14 cellular contexts compared by ENCODE assay signal in genomic region chr2:60872510-60872928, GRCh38. TPM values are rescaled to one million over a fixed set of nuclear protein-coding genes. Genes with fewer than 3 reads are reported as not detected.
DNase-seq lines count a peak whose midpoint lies in the region; ATAC-seq and TF ChIP-seq lines count a peak whose summit lies in the region.
"Had no signal": no experiment of that assay in that cellular context is flagged by ENCODE, and none has a peak within 500 bp of the region (broad histone marks: within the 10 kb centered on the region; RNA-seq: fewer than 3 reads in every experiment).

No MANE protein-coding gene starts in this region.

- no peak overlapping the region for H3K27ac Mint-ChIP-seq in central memory CD8-positive, alpha-beta T cell (ENCODE audit: low read depth)

- H3K4me3 Mint-ChIP-seq in central memory CD8-positive, alpha-beta T cell, result no peak overlapping the region

- H3K27me3 ChIP-seq in thyroid gland (no peaks in the 10 kb centered on the region), gastrocnemius medialis (no peaks in the 10 kb centered on the region)
- H3K27me3 ChIP-seq: neutrophil, suprapubic skin had no signal

- H3K36me3 ChIP-seq in thyroid gland, result no peaks in the 10 kb centered on the region
- H3K36me3 ChIP-seq in gastrocnemius medialis, result no peaks in the 10 kb centered on the region
- H3K36me3 ChIP-seq: neutrophil, suprapubic skin had no signal

- H3K9me3 Mint-ChIP-seq in central memory CD8-positive, alpha-beta T cell, result peaks cover 6% of the 10 kb centered on the region

- no peaks in the 10 kb centered on the region for H3K4me1 ChIP-seq in thyroid gland
- no peaks in the 10 kb centered on the region for H3K4me1 ChIP-seq in gastrocnemius medialis

- TF ChIP-seq CTCF in thyroid gland (IDR thresholded peaks at IDR 0.05), result no peak
- no peak for TF ChIP-seq CTCF in gastrocnemius medialis (IDR thresholded peaks at IDR 0.05 in 4 of 5, conservative IDR thresholded peaks at IDR 0.05 in 1 of 5)

- H3K27me3 Mint-ChIP-seq in central memory CD8-positive, alpha-beta T cell, result no peaks in the 10 kb centered on the region

- H3K9me3 ChIP-seq in thyroid gland (no peaks in the 10 kb centered on the region), gastrocnemius medialis (no peaks in the 10 kb centered on the region)
- H3K9me3 ChIP-seq: neutrophil, suprapubic skin had no signal

- H3K4me3 ChIP-seq in thyroid gland (replicated peaks in 1 of 3), result no peak overlapping the region
- H3K4me3 ChIP-seq in gastrocnemius medialis, result no peak overlapping the region
- H3K4me3 ChIP-seq: suprapubic skin had no signal

- TF ChIP-seq POLR2A in thyroid gland (IDR thresholded peaks at IDR 0.05) (no peak), gastrocnemius medialis (IDR thresholded peaks at IDR 0.05) (no peak)

- WGBS in thyroid gland, 2 donors, result 72% methylated on average over 3 of the region's 3 CpGs

- peaks cover 11% of the 10 kb centered on the region for H3K4me1 Mint-ChIP-seq in central memory CD8-positive, alpha-beta T cell

- in situ Hi-C loops in gastrocnemius medialis (cut with MboI; ENCODE audit: low sequenced_read_pairs in 4 of 4), result no loop called here

- ATAC-seq in GM21576 (IDR thresholded peaks at IDR 0.05; ENCODE audit: unreplicated experiment) (peak; percentile 50), HG03378 (IDR thresholded peaks at IDR 0.05; ENCODE audit: unreplicated experiment) (peak; percentile 35), gastrocnemius medialis (no peak), HG03025 (IDR thresholded peaks at IDR 0.05; ENCODE audit: low FRiP score, unreplicated experiment) (no peak)
- peak; percentile 16 for ATAC-seq in central memory CD8-positive, alpha-beta T cell (replicated peaks; ENCODE audit: extremely low read depth, poor library complexity, severe bottlenecking)

- intact Hi-C loops in thyroid gland (cut with DNase I), result no loop called here
- intact Hi-C loops in gastrocnemius medialis (cut with DNase I; ENCODE audit: low total_unique reads), result no loop called here

- no peaks in the 10 kb centered on the region for H3K36me3 Mint-ChIP-seq in central memory CD8-positive, alpha-beta T cell (ENCODE audit: insufficient read depth)

- DNase-seq in NCI-H1105 treated with DMSO at 0.1 percent for 48 hours (lab: John Stamatoyannopoulos, UW), result peak; percentile 4
- no peak for DNase-seq in NCI-H1105 (lab: John Stamatoyannopoulos, UW)
- no peak for DNase-seq in central memory CD8-positive, alpha-beta T cell (ENCODE audit: low spot score in 2 of 2)
- no peak for DNase-seq in thyroid gland
- DNase-seq in gastrocnemius medialis, result no peak
- DNase-seq: kidney glomerular epithelial cell; NCI-H1092 treated with DMSO at 0.1 percent for 48 hours; stimulated activated CD4-positive, alpha-beta T cell treated with anti-CD3 and anti-CD28 coated beads, Interleukin-2, amount 100 ng/mL, for 24 hours had no signal

- no peak overlapping the region for H3K27ac ChIP-seq in thyroid gland
- H3K27ac ChIP-seq in gastrocnemius medialis, result no peak overlapping the region
- H3K27ac ChIP-seq: 22Rv1, neutrophil, suprapubic skin had no signal

RNA-seq across cellular contexts. Expression of gene REL, which starts 8.9 kb away (rescaled TPM):
- total RNA-seq in thyroid gland, result 10 to 100 TPM; 15.0 to 32.1 (median 16.9) TPM
- total RNA-seq in gastrocnemius medialis, result 1 to 10 TPM; 4.2 to 7.6 (median 5.4) TPM

Comparison
In these comparisons a context has a peak if more than half of its experiments do, and no peak if none do; other contexts are left out.
1. ATAC-seq: peak in GM21576 (single experiment), HG03378 (single experiment) and central memory CD8-positive, alpha-beta T cell (single experiment); none in gastrocnemius medialis (0 of 2) and HG03025 (single experiment).